11 cellular contexts compared by ENCODE assay signal in genomic region chr6:16819752-16820151, GRCh38. TPM values are rescaled to one million over a fixed set of nuclear protein-coding genes. Genes with fewer than 3 reads are reported as not detected.
DNase-seq lines count a peak whose midpoint lies in the region; ATAC-seq and TF ChIP-seq lines count a peak whose summit lies in the region.
"Had no signal": no experiment of that assay in that cellular context is flagged by ENCODE, and none has a peak within 500 bp of the region (broad histone marks: within the 10 kb centered on the region; RNA-seq: fewer than 3 reads in every experiment).

No MANE protein-coding gene starts in this region.

- no peaks in the 10 kb centered on the region for H3K9me3 ChIP-seq in A673 (ENCODE audit: low read depth, low read length, poor library complexity, severe bottlenecking)
- H3K9me3 ChIP-seq: testis had no signal

- DNase-seq in A673 (ENCODE audit: low spot score) (peak; percentile 41), GM12865 (ENCODE audit: low read depth) (peak; percentile 28), RKO (ENCODE audit: low spot score) (peak; percentile 2), fibroblast of mammary gland (ENCODE audit: low read depth) (peak; percentile 52), GM19240 (ENCODE audit: insufficient read length, low spot score) (no peak), DMS79 (lab: John Stamatoyannopoulos, UW) (no peak)
- DNase-seq: NCI-H226; stimulated activated CD4-positive, alpha-beta T cell treated with anti-CD3 and anti-CD28 coated beads, Interleukin-2, amount 100 ng/mL, for 48 hours; testis had no signal

- no peak overlapping the region for H3K4me3 ChIP-seq in A673 (ENCODE audit: low read depth, low read length, poor library complexity, severe bottlenecking)
- H3K4me3 ChIP-seq in GM12865 (ENCODE audit: low read depth, low read length): no peak overlapping the region
- H3K4me3 ChIP-seq in fibroblast of mammary gland (ENCODE audit: control insufficient read depth, low read depth, low read length): no peak overlapping the region
- H3K4me3 ChIP-seq: testis had no signal

- POLR2A ChIA-PET in A673 (lab: Charles Lee; ENCODE audit: low non-redundant PET): no interaction called here

- intact Hi-C loops in A673 (cut with micrococcal nuclease; ENCODE audit: unreplicated experiment): no loop called here

- no peak overlapping the region for H3K27ac ChIP-seq in A673 (ENCODE audit: low read depth, low read length, poor library complexity, severe bottlenecking)
- H3K27ac ChIP-seq: testis had no signal

- TF ChIP-seq CTCF in A673 (conservative IDR thresholded peaks at IDR 0.05; ENCODE audit: low read depth, low read length) (peak; percentile 60), GM12865 (IDR thresholded peaks at IDR 0.05; ENCODE audit: insufficient read depth, low read depth, low read length, missing control alignments) (no peak), fibroblast of mammary gland (conservative IDR thresholded peaks at IDR 0.05; ENCODE audit: control insufficient read depth, insufficient read depth, low read depth, low read length) (peak; percentile 48)

- CTCF ChIA-PET in A673 (lab: Charles Lee): interaction anchor here (0.6 to 1.1 kb wide), 3 partner anchors 49 to 145 kb away, joined by 3 read pairs; no protein-coding TSS in a partner anchor

- no peaks in the 10 kb centered on the region for H3K27me3 ChIP-seq in A673 (replicated peaks; ENCODE audit: insufficient read depth, low read depth, low read length, poor library complexity)
- H3K27me3 ChIP-seq: testis had no signal

- H3K36me3 ChIP-seq in A673 (ENCODE audit: insufficient read depth, low read length, poor library complexity, severe bottlenecking): no peaks in the 10 kb centered on the region

- ATAC-seq in HG02759 (IDR thresholded peaks at IDR 0.05; ENCODE audit: unreplicated experiment) (no peak), HG02623 (IDR thresholded peaks at IDR 0.05; ENCODE audit: unreplicated experiment) (no peak)

- BruUV-seq in A673 (replicated peaks; lab: Mats Ljungman, UMichigan): no TSS peak

- no peaks in the 10 kb centered on the region for H3K4me1 ChIP-seq in A673 (ENCODE audit: insufficient read depth, low read length, poor library complexity, severe bottlenecking)
- H3K4me1 ChIP-seq: testis had no signal

RNA-seq across cellular contexts. Expression of gene ATXN1, which starts 58.5 kb away (rescaled TPM):
- total RNA-seq in A673 (2021): 25.6 and 25.7 TPM in 2 replicates

Comparison
In these comparisons a context has a peak if more than half of its experiments do, and no peak if none do; other contexts are left out.
1. DNase-seq: peak in A673 (single experiment), GM12865 (single experiment), RKO (single experiment) and fibroblast of mammary gland (single experiment); none in GM19240 (single experiment) and DMS79 (single experiment).